12 cellular contexts compared by ENCODE assay signal in genomic region chr7:128741491-128741890, GRCh38. TPM values are rescaled to one million over a fixed set of nuclear protein-coding genes. Genes with fewer than 3 reads are reported as not detected.
DNase-seq lines count a peak whose midpoint lies in the region; ATAC-seq and TF ChIP-seq lines count a peak whose summit lies in the region.
"Had no signal": no experiment of that assay in that cellular context is flagged by ENCODE, and none has a peak within 500 bp of the region (broad histone marks: within the 10 kb centered on the region; RNA-seq: fewer than 3 reads in every experiment).

No MANE protein-coding gene starts in this region.

- POLR2A ChIA-PET in WTC11 (lab: Charles Lee) = no interaction called here

- intact Hi-C loops in stomach (cut with DNase I; ENCODE audit: low total_unique reads) = no loop called here

- no peak overlapping the region for H3K27ac ChIP-seq in iPS-20b (ENCODE audit: low read length)
- H3K27ac ChIP-seq in stomach = peak overlapping the region in 3 of 5 donors; percentile 91 to 97 (median 92)
- H3K27ac ChIP-seq: upper lobe of left lung had no signal

- H3K4me1 ChIP-seq in iPS-20b (ENCODE audit: insufficient read depth, low read length) = peaks cover 4% of the 10 kb centered on the region
- peaks cover 27 to 77% (median 54%) of the 10 kb centered on the region in 4 donors for H3K4me1 ChIP-seq in stomach

- H3K27ac Mint-ChIP-seq in HFFc6 = peak overlapping the region; percentile 100
- no peak overlapping the region for H3K27ac Mint-ChIP-seq in WTC11
- H3K27ac Mint-ChIP-seq: activated CD8-positive, alpha-beta T cell treated with anti-CD3 and anti-CD28 coated beads for 36 hours had no signal

- no peaks in the 10 kb centered on the region for H3K9me3 ChIP-seq in iPS-20b (ENCODE audit: insufficient read depth, low read depth, low read length)
- H3K9me3 ChIP-seq in stomach = no peaks in the 10 kb centered on the region
- H3K9me3 ChIP-seq: upper lobe of left lung had no signal

- H3K36me3 ChIP-seq in iPS-20b (ENCODE audit: insufficient read depth, low read depth, low read length) (no peaks in the 10 kb centered on the region), stomach (no peaks in the 10 kb centered on the region)
- H3K36me3 ChIP-seq: upper lobe of left lung had no signal

- no peak overlapping the region for H3K9ac ChIP-seq in iPS-20b (ENCODE audit: low read depth, low read length)

- peak overlapping the region; percentile 99 for H3K4me3 Mint-ChIP-seq in HFFc6
- peak overlapping the region; percentile 35; the same call in 1 of the 2 replicates for H3K4me3 Mint-ChIP-seq in WTC11
- H3K4me3 Mint-ChIP-seq: activated CD8-positive, alpha-beta T cell treated with anti-CD3 and anti-CD28 coated beads for 36 hours had no signal

- no peak for DNase-seq in HFFc6
- DNase-seq in WTC11 (ENCODE audit: low spot score) = no peak
- no peak for DNase-seq in stomach
- no peak for DNase-seq in iPS-NIHi11 (ENCODE audit: low spot score)
- no peak for DNase-seq in NCI-H510A (lab: John Stamatoyannopoulos, UW)
- no peak for DNase-seq in NCI-H2196 (lab: John Stamatoyannopoulos, UW; ENCODE audit: unreplicated experiment)
- no peak for DNase-seq in GM19238 (ENCODE audit: insufficient read length, low spot score)
- DNase-seq: activated CD8-positive, alpha-beta T cell treated with anti-CD3 and anti-CD28 coated beads for 36 hours; effector CD8-positive, alpha-beta T cell; upper lobe of left lung had no signal

- H3K36me3 Mint-ChIP-seq in HFFc6 (ENCODE audit: low read depth) = peaks cover 52% of the 10 kb centered on the region
- peaks cover 9% of the 10 kb centered on the region; the same call in 1 of the 2 replicates for H3K36me3 Mint-ChIP-seq in WTC11

- TF ChIP-seq CTCF in HFFc6 (IDR thresholded peaks at IDR 0.05) (no peak), WTC11 (IDR thresholded peaks at IDR 0.05) (no peak), stomach (IDR thresholded peaks at IDR 0.05) (no peak)

- 0 out of 2 replicates have a peak overlapping the region, but pooled peaks have one; percentile 94 for H3K4me3 ChIP-seq in iPS-20b (ENCODE audit: low read length)
- peak overlapping the region in 2 of 4 donors; percentile 80 to 86 for H3K4me3 ChIP-seq in stomach

- H3K27me3 ChIP-seq in iPS-20b (ENCODE audit: insufficient read depth, low read length) = no peaks in the 10 kb centered on the region
- no peaks in the 10 kb centered on the region for H3K27me3 ChIP-seq in stomach
- H3K27me3 ChIP-seq: upper lobe of left lung had no signal

- peaks cover 20% of the 10 kb centered on the region for H3K27me3 Mint-ChIP-seq in HFFc6 (ENCODE audit: insufficient read depth)
- H3K27me3 Mint-ChIP-seq in WTC11 (ENCODE audit: low read depth) = peaks cover 10% of the 10 kb centered on the region
- H3K27me3 Mint-ChIP-seq: activated CD8-positive, alpha-beta T cell treated with anti-CD3 and anti-CD28 coated beads for 36 hours had no signal

- H3K9me3 Mint-ChIP-seq in HFFc6 (no peaks in the 10 kb centered on the region; the same call in 1 of the 2 replicates), WTC11 (no peaks in the 10 kb centered on the region)
- H3K9me3 Mint-ChIP-seq: activated CD8-positive, alpha-beta T cell treated with anti-CD3 and anti-CD28 coated beads for 36 hours had no signal

- H3K4me1 Mint-ChIP-seq in HFFc6 (ENCODE audit: low read depth) (peaks cover 71% of the 10 kb centered on the region), WTC11 (peaks cover 22% of the 10 kb centered on the region)

- WGBS in stomach, 5 donors = 35 to 57% (median 41%) methylated on average over 3 of the region's 3 CpGs

- TF ChIP-seq EP300 in stomach (IDR thresholded peaks at IDR 0.05) = no peak

- no peak for TF ChIP-seq POLR2A in stomach (IDR thresholded peaks at IDR 0.05)

- CTCF ChIA-PET in WTC11 (lab: Charles Lee) = no interaction called here

- ATAC-seq in WTC11 = no peak
- ATAC-seq: activated CD8-positive, alpha-beta T cell treated with anti-CD3 and anti-CD28 coated beads for 36 hours had no signal

TF ChIP-seq in WTC11, 78 proteins besides CTCF, POLR2A, EP300 and RAD21 (continues in another document):
- TF ChIP-seq MYBL2 (CRISPR knock-in tag; IDR thresholded peaks at IDR 0.05) = no peak
- no peak for TF ChIP-seq JAZF1 (CRISPR knock-in tag; IDR thresholded peaks at IDR 0.05)
- TF ChIP-seq ZNF423 (CRISPR knock-in tag; IDR thresholded peaks at IDR 0.05) = no peak
- TF ChIP-seq NR2C2 (CRISPR knock-in tag; IDR thresholded peaks at IDR 0.05) = no peak
- TF ChIP-seq, protein P1, sequence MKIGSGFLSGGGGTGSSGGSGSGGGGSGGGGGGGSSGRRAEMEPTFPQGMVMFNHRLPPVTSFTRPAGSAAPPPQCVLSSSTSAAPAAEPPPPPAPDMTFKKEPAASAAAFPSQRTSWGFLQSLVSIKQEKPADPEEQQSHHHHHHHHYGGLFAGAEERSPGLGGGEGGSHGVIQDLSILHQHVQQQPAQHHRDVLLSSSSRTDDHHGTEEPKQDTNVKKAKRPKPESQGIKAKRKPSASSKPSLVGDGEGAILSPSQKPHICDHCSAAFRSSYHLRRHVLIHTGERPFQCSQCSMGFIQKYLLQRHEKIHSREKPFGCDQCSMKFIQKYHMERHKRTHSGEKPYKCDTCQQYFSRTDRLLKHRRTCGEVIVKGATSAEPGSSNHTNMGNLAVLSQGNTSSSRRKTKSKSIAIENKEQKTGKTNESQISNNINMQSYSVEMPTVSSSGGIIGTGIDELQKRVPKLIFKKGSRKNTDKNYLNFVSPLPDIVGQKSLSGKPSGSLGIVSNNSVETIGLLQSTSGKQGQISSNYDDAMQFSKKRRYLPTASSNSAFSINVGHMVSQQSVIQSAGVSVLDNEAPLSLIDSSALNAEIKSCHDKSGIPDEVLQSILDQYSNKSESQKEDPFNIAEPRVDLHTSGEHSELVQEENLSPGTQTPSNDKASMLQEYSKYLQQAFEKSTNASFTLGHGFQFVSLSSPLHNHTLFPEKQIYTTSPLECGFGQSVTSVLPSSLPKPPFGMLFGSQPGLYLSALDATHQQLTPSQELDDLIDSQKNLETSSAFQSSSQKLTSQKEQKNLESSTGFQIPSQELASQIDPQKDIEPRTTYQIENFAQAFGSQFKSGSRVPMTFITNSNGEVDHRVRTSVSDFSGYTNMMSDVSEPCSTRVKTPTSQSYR (CRISPR knock-in tag; IDR thresholded peaks at IDR 0.05) = no peak
- TF ChIP-seq RELA (CRISPR knock-in tag; IDR thresholded peaks at IDR 0.05; ENCODE audit: borderline replicate concordance) = no peak
- TF ChIP-seq ZNF317 (CRISPR knock-in tag; IDR thresholded peaks at IDR 0.05; ENCODE audit: borderline replicate concordance, low read depth) = no peak
- no peak for TF ChIP-seq FOXP1 (CRISPR knock-in tag; IDR thresholded peaks at IDR 0.05; ENCODE audit: borderline replicate concordance)
- TF ChIP-seq, protein P2, sequence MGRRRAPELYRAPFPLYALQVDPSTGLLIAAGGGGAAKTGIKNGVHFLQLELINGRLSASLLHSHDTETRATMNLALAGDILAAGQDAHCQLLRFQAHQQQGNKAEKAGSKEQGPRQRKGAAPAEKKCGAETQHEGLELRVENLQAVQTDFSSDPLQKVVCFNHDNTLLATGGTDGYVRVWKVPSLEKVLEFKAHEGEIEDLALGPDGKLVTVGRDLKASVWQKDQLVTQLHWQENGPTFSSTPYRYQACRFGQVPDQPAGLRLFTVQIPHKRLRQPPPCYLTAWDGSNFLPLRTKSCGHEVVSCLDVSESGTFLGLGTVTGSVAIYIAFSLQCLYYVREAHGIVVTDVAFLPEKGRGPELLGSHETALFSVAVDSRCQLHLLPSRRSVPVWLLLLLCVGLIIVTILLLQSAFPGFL (CRISPR knock-in tag; IDR thresholded peaks at IDR 0.05; ENCODE audit: borderline replicate concordance) = no peak
- TF ChIP-seq GRHL2 (CRISPR knock-in tag; IDR thresholded peaks at IDR 0.05; ENCODE audit: insufficient replicate concordance, severe bottlenecking) = no peak

RNA-seq across cellular contexts. Expression of gene CALU, which starts 2.3 kb away (rescaled TPM):
- 100 to 1,000 TPM; 821 to 941 (median 887) TPM for total RNA-seq in HFFc6 (2021; fragmentation: NEBNext Ultra II Directional; extraction: Animal tissue kit (Norgen Biotek cat#: 25700))
- 150 to 163 TPM (median 159 TPM) in 3 replicates for total RNA-seq in WTC11 (2021)
- total RNA-seq in stomach = 100 to 1,000 TPM in 1 of 5 donors, 10 to 100 TPM in 4; 10.1 to 270 (median 54.5) TPM
- 10 to 100 TPM; 15.7 to 42.3 (median 23.9) TPM for polyA plus RNA-seq in stomach

RNA-seq across cellular contexts. Expression of gene OPN1SW, which starts 34.1 kb away (rescaled TPM):
- not detected for total RNA-seq in HFFc6 (2021; fragmentation: NEBNext Ultra II Directional; extraction: Animal tissue kit (Norgen Biotek cat#: 25700))
- total RNA-seq in WTC11 (2021) (not detected in 3 replicates), stomach (not detected)
- not detected for polyA plus RNA-seq in stomach
- total RNA-seq: activated CD8-positive, alpha-beta T cell treated with anti-CD3 and anti-CD28 coated beads for 36 hours; NCI-H460; upper lobe of left lung had no signal

RNA-seq across cellular contexts. Expression of gene CCDC136, which starts 50.3 kb away (rescaled TPM):
- total RNA-seq in HFFc6 (2021; fragmentation: NEBNext Ultra II Directional; extraction: Animal tissue kit (Norgen Biotek cat#: 25700)) = 10 to 100 TPM in 4 of 6 experiments, 1 to 10 TPM in 2; 7.4 to 16.5 (median 13.7) TPM
- total RNA-seq in WTC11 (2021) (47.4 to 51.0 TPM (median 49.5 TPM) in 3 replicates), stomach (10 to 100 TPM in 2 of 5 donors, 1 to 10 TPM in 3; 4.6 to 36.8 (median 9.2) TPM)
- polyA plus RNA-seq in stomach = 1 to 10 TPM; 2.3 to 3.1 (median 2.7) TPM
